In the genomic region with DNA sequence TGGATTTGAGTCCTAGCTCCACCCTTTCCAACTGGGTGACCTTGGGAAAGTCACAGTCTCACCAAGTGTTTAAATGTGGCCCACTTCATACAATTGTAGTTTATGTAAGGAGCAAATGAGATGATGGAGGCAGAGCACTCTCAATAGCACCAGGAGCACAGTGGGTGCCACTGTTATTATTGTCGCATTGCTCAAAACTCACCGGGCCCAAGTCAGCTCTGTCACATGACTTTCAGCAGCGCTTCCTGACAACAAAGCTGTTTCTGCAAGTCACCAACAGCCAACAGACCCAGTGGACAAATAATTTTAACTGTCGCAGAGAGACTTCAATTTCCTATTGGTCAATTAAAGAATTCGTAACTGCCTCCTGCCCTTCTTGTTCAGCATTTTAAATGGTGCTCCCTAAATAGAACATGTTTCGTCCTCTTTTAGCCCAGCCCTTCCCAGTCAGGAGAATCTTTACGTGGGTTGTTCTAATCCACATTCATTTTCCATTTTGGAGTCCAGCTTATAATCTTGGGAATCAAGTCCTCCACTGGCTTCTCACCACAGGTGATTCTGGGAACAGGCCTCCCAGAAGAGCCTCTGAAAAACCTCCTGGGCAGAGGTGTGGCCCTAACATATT, we compare ENCODE assay signal across 2 cellular contexts.
A peak's percentile ranks its signal among the peaks of the same experiment; 100 is the strongest.
TF ChIP-seq lines count a peak whose summit lies in the region.

No MANE protein-coding gene starts in this region.

TF ChIP-seq in GM23338, 12 proteins besides CTCF, POLR2A, EP300 and RAD21 (continued from another document):
- TF ChIP-seq, protein P1, sequence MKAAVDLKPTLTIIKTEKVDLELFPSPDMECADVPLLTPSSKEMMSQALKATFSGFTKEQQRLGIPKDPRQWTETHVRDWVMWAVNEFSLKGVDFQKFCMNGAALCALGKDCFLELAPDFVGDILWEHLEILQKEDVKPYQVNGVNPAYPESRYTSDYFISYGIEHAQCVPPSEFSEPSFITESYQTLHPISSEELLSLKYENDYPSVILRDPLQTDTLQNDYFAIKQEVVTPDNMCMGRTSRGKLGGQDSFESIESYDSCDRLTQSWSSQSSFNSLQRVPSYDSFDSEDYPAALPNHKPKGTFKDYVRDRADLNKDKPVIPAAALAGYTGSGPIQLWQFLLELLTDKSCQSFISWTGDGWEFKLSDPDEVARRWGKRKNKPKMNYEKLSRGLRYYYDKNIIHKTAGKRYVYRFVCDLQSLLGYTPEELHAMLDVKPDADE (IDR thresholded peaks at IDR 0.05), result no peak
TF ChIP-seq in GM23338: peak in this region for 0.

TF ChIP-seq in K562, 482 proteins besides CTCF, POLR2A, EP300 and RAD21 (continued from another document and continues in another):
- TF ChIP-seq MTA2 (IDR thresholded peaks at IDR 0.05; ENCODE audit: low read depth), result no peak
- TF ChIP-seq NEUROD1 (IDR thresholded peaks at IDR 0.05; ENCODE audit: borderline replicate concordance, low read depth, low read length, partially characterized antibody), result no peak
- no peak for TF ChIP-seq TAF15 (IDR thresholded peaks at IDR 0.05; ENCODE audit: low read depth, low read length)
- TF ChIP-seq ZNF174 (CRISPR knock-in tag; IDR thresholded peaks at IDR 0.05), result no peak
- TF ChIP-seq CBX2 (IDR thresholded peaks at IDR 0.05; ENCODE audit: insufficient read depth, low read length, poor library complexity, severe bottlenecking), result no peak
- no peak for TF ChIP-seq ASH1L (IDR thresholded peaks at IDR 0.05; ENCODE audit: borderline replicate concordance, low read depth, partially characterized antibody)
- TF ChIP-seq FOXK1 (CRISPR knock-in tag; IDR thresholded peaks at IDR 0.05; ENCODE audit: borderline replicate concordance), result no peak
- TF ChIP-seq FOXM1 (IDR thresholded peaks at IDR 0.05; ENCODE audit: low read depth), result peak; percentile 44; the same call in 1 of the 2 replicates
- no peak for TF ChIP-seq FOXM1 (CRISPR knock-in tag; IDR thresholded peaks at IDR 0.05; ENCODE audit: low read depth)
- no peak for TF ChIP-seq TRIM28 (IDR thresholded peaks at IDR 0.05)
- no peak for TF ChIP-seq CHD1 (IDR thresholded peaks at IDR 0.05; ENCODE audit: low read length)
- no peak for TF ChIP-seq YBX1 (IDR thresholded peaks at IDR 0.05)
- TF ChIP-seq ZSCAN29 (IDR thresholded peaks at IDR 0.05), result no peak
- no peak for TF ChIP-seq NR2F6 (CRISPR knock-in tag; IDR thresholded peaks at IDR 0.05)
- no peak for TF ChIP-seq POLR3G (IDR thresholded peaks at IDR 0.05; ENCODE audit: extremely low read depth, insufficient read length, insufficient replicate concordance)
- TF ChIP-seq ZBED1 (IDR thresholded peaks at IDR 0.05), result no peak
- TF ChIP-seq ERF (CRISPR knock-in tag; IDR thresholded peaks at IDR 0.05), result no peak
- TF ChIP-seq, protein P2, sequence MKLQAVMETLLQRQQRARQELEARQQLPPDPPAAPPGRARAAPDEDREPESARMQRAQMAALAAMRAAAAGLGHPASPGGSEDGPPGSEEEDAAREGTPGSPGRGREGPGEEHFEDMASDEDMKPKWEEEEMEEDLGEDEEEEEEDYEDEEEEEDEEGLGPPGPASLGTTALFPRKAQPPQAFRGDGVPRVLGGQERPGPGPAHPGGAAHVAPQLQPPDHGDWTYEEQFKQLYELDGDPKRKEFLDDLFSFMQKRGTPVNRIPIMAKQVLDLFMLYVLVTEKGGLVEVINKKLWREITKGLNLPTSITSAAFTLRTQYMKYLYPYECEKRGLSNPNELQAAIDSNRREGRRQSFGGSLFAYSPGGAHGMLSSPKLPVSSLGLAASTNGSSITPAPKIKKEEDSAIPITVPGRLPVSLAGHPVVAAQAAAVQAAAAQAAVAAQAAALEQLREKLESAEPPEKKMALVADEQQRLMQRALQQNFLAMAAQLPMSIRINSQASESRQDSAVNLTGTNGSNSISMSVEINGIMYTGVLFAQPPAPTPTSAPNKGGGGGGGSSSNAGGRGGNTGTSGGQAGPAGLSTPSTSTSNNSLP (IDR thresholded peaks at IDR 0.05; ENCODE audit: borderline replicate concordance, low read depth, low read length), result no peak
- TF ChIP-seq ZNF143 (CRISPR knock-in tag; IDR thresholded peaks at IDR 0.05), result no peak
- TF ChIP-seq TOE1 (IDR thresholded peaks at IDR 0.05; ENCODE audit: borderline replicate concordance), result peak; percentile 44; the same call in 1 of the 2 replicates
- no peak for TF ChIP-seq TOE1 (CRISPR knock-in tag; IDR thresholded peaks at IDR 0.05; ENCODE audit: borderline replicate concordance, low read depth)
- no peak for TF ChIP-seq PPARD (CRISPR knock-in tag; IDR thresholded peaks at IDR 0.05)
- TF ChIP-seq, protein P3, sequence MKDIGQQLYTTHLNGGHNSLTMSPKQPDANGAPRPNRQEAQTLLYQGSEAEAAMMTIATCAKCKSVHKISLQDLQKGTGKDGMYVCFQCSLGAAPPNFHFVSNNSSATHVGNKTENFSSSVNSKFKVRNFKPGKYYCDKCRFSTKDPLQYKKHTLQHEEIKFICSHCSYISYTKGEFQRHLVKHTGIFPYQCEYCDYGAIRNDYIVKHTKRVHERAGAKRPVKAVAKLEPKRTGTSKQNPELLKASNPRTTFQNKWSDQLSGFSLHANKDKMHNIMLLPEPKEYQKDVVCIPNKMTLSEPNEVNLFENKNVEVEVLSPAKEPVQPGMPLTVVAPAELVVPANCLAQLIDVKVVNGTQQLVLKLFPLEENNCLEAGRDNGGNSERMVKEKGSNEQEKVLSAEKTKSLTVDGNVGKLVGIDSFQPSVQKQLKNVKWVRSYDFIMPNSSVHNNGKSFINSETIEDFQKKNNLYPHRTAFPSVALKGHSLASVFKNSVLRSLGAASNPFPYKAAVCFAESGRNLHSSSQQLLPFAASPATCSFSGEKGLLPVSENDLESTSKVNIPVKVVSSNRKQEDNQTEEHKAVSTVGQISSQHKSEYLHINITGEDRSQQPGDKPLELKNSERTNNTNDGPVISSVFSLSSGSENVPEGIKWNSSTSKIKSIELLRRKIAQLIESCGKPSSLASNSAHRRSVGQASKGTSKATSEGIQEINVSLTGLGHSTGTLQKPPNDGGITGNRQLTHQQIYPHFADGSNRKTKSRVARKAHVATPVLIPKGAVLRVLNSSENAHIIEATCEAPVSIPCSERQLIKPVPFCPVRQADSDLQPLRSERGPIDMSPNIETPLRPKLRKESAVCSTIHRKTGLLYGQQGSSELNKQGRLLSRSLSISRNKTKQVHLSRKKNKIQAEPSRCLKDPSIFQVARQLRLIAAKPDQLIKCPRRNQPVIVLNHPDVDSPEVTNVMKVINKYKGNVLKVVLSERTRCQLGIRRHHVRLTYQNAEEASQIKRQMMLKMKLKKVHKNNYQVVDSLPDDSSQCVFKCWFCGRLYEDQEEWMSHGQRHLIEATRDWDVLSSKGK (CRISPR knock-in tag; IDR thresholded peaks at IDR 0.05), result no peak
- TF ChIP-seq NR1H2 (CRISPR knock-in tag; IDR thresholded peaks at IDR 0.05), result no peak
- TF ChIP-seq, protein P4, sequence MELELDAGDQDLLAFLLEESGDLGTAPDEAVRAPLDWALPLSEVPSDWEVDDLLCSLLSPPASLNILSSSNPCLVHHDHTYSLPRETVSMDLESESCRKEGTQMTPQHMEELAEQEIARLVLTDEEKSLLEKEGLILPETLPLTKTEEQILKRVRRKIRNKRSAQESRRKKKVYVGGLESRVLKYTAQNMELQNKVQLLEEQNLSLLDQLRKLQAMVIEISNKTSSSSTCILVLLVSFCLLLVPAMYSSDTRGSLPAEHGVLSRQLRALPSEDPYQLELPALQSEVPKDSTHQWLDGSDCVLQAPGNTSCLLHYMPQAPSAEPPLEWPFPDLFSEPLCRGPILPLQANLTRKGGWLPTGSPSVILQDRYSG (tag; conservative IDR thresholded peaks at IDR 0.05; ENCODE audit: low read depth), result no peak
- TF ChIP-seq HOXB6 (CRISPR knock-in tag; IDR thresholded peaks at IDR 0.05; ENCODE audit: borderline replicate concordance), result no peak
- TF ChIP-seq NCOA2 (IDR thresholded peaks at IDR 0.05; ENCODE audit: partially characterized antibody in 2 of 2), result no peak
- TF ChIP-seq SMC3 (conservative IDR thresholded peaks at IDR 0.05; ENCODE audit: insufficient read depth, low read depth, low read length), result no peak
- TF ChIP-seq, protein P5, sequence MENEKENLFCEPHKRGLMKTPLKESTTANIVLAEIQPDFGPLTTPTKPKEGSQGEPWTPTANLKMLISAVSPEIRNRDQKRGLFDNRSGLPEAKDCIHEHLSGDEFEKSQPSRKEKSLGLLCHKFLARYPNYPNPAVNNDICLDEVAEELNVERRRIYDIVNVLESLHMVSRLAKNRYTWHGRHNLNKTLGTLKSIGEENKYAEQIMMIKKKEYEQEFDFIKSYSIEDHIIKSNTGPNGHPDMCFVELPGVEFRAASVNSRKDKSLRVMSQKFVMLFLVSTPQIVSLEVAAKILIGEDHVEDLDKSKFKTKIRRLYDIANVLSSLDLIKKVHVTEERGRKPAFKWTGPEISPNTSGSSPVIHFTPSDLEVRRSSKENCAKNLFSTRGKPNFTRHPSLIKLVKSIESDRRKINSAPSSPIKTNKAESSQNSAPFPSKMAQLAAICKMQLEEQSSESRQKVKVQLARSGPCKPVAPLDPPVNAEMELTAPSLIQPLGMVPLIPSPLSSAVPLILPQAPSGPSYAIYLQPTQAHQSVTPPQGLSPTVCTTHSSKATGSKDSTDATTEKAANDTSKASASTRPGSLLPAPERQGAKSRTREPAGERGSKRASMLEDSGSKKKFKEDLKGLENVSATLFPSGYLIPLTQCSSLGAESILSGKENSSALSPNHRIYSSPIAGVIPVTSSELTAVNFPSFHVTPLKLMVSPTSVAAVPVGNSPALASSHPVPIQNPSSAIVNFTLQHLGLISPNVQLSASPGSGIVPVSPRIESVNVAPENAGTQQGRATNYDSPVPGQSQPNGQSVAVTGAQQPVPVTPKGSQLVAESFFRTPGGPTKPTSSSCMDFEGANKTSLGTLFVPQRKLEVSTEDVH (IDR thresholded peaks at IDR 0.05; ENCODE audit: low read depth, partially characterized antibody), result no peak
- TF ChIP-seq ZNF445 (CRISPR knock-in tag; IDR thresholded peaks at IDR 0.05; ENCODE audit: low read depth), result no peak
- TF ChIP-seq, protein P6, sequence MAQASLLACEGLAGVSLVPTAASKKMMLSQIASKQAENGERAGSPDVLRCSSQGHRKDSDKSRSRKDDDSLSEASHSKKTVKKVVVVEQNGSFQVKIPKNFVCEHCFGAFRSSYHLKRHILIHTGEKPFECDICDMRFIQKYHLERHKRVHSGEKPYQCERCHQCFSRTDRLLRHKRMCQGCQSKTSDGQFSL (CRISPR knock-in tag; IDR thresholded peaks at IDR 0.05), result no peak
- TF ChIP-seq, protein P6 (tag; IDR thresholded peaks at IDR 0.05), result no peak
- TF ChIP-seq, protein P7, sequence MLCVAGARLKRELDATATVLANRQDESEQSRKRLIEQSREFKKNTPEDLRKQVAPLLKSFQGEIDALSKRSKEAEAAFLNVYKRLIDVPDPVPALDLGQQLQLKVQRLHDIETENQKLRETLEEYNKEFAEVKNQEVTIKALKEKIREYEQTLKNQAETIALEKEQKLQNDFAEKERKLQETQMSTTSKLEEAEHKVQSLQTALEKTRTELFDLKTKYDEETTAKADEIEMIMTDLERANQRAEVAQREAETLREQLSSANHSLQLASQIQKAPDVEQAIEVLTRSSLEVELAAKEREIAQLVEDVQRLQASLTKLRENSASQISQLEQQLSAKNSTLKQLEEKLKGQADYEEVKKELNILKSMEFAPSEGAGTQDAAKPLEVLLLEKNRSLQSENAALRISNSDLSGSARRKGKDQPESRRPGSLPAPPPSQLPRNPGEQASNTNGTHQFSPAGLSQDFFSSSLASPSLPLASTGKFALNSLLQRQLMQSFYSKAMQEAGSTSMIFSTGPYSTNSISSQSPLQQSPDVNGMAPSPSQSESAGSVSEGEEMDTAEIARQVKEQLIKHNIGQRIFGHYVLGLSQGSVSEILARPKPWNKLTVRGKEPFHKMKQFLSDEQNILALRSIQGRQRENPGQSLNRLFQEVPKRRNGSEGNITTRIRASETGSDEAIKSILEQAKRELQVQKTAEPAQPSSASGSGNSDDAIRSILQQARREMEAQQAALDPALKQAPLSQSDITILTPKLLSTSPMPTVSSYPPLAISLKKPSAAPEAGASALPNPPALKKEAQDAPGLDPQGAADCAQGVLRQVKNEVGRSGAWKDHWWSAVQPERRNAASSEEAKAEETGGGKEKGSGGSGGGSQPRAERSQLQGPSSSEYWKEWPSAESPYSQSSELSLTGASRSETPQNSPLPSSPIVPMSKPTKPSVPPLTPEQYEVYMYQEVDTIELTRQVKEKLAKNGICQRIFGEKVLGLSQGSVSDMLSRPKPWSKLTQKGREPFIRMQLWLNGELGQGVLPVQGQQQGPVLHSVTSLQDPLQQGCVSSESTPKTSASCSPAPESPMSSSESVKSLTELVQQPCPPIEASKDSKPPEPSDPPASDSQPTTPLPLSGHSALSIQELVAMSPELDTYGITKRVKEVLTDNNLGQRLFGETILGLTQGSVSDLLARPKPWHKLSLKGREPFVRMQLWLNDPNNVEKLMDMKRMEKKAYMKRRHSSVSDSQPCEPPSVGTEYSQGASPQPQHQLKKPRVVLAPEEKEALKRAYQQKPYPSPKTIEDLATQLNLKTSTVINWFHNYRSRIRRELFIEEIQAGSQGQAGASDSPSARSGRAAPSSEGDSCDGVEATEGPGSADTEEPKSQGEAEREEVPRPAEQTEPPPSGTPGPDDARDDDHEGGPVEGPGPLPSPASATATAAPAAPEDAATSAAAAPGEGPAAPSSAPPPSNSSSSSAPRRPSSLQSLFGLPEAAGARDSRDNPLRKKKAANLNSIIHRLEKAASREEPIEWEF (CRISPR knock-in tag; IDR thresholded peaks at IDR 0.05), result 0 out of 2 replicates have a peak, but pooled peaks have one; percentile 17
- no peak for TF ChIP-seq CBFA2T3 (IDR thresholded peaks at IDR 0.05)
- TF ChIP-seq, protein P8, sequence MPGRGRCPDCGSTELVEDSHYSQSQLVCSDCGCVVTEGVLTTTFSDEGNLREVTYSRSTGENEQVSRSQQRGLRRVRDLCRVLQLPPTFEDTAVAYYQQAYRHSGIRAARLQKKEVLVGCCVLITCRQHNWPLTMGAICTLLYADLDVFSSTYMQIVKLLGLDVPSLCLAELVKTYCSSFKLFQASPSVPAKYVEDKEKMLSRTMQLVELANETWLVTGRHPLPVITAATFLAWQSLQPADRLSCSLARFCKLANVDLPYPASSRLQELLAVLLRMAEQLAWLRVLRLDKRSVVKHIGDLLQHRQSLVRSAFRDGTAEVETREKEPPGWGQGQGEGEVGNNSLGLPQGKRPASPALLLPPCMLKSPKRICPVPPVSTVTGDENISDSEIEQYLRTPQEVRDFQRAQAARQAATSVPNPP (IDR thresholded peaks at IDR 0.05; ENCODE audit: borderline replicate concordance, insufficient read depth, insufficient read length), result no peak
- no peak for TF ChIP-seq POLR2B (IDR thresholded peaks at IDR 0.05; ENCODE audit: low read depth, partially characterized antibody)
- TF ChIP-seq, protein P9, sequence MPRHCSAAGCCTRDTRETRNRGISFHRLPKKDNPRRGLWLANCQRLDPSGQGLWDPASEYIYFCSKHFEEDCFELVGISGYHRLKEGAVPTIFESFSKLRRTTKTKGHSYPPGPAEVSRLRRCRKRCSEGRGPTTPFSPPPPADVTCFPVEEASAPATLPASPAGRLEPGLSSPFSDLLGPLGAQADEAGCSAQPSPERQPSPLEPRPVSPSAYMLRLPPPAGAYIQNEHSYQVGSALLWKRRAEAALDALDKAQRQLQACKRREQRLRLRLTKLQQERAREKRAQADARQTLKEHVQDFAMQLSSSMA (CRISPR knock-in tag; IDR thresholded peaks at IDR 0.05), result no peak
- no peak for TF ChIP-seq ZKSCAN1 (IDR thresholded peaks at IDR 0.05; ENCODE audit: low read depth, low read length)
- TF ChIP-seq ZNF23 (CRISPR knock-in tag; IDR thresholded peaks at IDR 0.05), result no peak
